Comparison of ENCODE assay signal across 20 cellular contexts in genomic region chr6:53029761-53030160, GRCh38. TPM values are rescaled to one million over a fixed set of nuclear protein-coding genes. Genes with fewer than 3 reads are reported as not detected.
DNase-seq lines count a peak whose midpoint lies in the region; ATAC-seq lines count a peak whose summit lies in the region.
"Had no signal": no experiment of that assay in that cellular context is flagged by ENCODE, and none has a peak within 500 bp of the region (broad histone marks: within the 10 kb centered on the region; RNA-seq: fewer than 3 reads in every experiment).

No MANE protein-coding gene starts in this region.

- ATAC-seq in activated T-cell treated with anti-CD3 and anti-CD28 coated beads, Interleukin-2, amount 50 U/mL, for 4 hours, result no peak
- no peak for ATAC-seq in GM19351 (IDR thresholded peaks at IDR 0.05; ENCODE audit: unreplicated experiment)
- ATAC-seq in activated T-helper 17 cell treated with anti-CD3 and anti-CD28 coated beads, Interleukin-2, amount 50 U/mL, for 72 hours (replicated peaks), result no peak
- ATAC-seq: CD8-positive, alpha-beta T cell; Panc1 had no signal

- H3K4me1 Mint-ChIP-seq in activated T-cell treated with anti-CD3 and anti-CD28 coated beads, Interleukin-2, amount 50 U/mL, for 24 hours (ENCODE audit: low read depth), result peaks cover 28% of the 10 kb centered on the region
- H3K4me1 Mint-ChIP-seq in activated T-cell treated with anti-CD3 and anti-CD28 coated beads, Interleukin-2, amount 50 U/mL, for 4 hours (ENCODE audit: low read depth), result no peaks in the 10 kb centered on the region
- peaks cover 4% of the 10 kb centered on the region for H3K4me1 Mint-ChIP-seq in activated T-helper 17 cell treated with anti-CD3 and anti-CD28 coated beads, Interleukin-2, amount 50 U/mL, for 72 hours
- H3K4me1 Mint-ChIP-seq: B cell had no signal

- H3K36me3 Mint-ChIP-seq in activated T-cell treated with anti-CD3 and anti-CD28 coated beads, Interleukin-2, amount 50 U/mL, for 24 hours (ENCODE audit: low read depth), result peaks cover 63% of the 10 kb centered on the region
- H3K36me3 Mint-ChIP-seq in activated T-cell treated with anti-CD3 and anti-CD28 coated beads, Interleukin-2, amount 50 U/mL, for 4 hours (ENCODE audit: insufficient read depth), result peaks cover 44% of the 10 kb centered on the region
- H3K36me3 Mint-ChIP-seq in activated T-helper 17 cell treated with anti-CD3 and anti-CD28 coated beads, Interleukin-2, amount 50 U/mL, for 72 hours (ENCODE audit: low read depth), result peaks cover 78% of the 10 kb centered on the region

- H3K27ac Mint-ChIP-seq in activated T-cell treated with anti-CD3 and anti-CD28 coated beads, Interleukin-2, amount 50 U/mL, for 24 hours, result peak overlapping the region; percentile 77
- no peak overlapping the region for H3K27ac Mint-ChIP-seq in activated T-helper 17 cell treated with anti-CD3 and anti-CD28 coated beads, Interleukin-2, amount 50 U/mL, for 72 hours
- H3K27ac Mint-ChIP-seq: B cell; CD8-positive, alpha-beta T cell; H9 had no signal

- H3K27me3 Mint-ChIP-seq in activated T-cell treated with anti-CD3 and anti-CD28 coated beads, Interleukin-2, amount 50 U/mL, for 24 hours, result no peaks in the 10 kb centered on the region
- no peaks in the 10 kb centered on the region for H3K27me3 Mint-ChIP-seq in activated T-cell treated with anti-CD3 and anti-CD28 coated beads, Interleukin-2, amount 50 U/mL, for 4 hours (ENCODE audit: low read depth)
- no peaks in the 10 kb centered on the region for H3K27me3 Mint-ChIP-seq in activated T-helper 17 cell treated with anti-CD3 and anti-CD28 coated beads, Interleukin-2, amount 50 U/mL, for 72 hours
- H3K27me3 Mint-ChIP-seq: B cell had no signal

- DNase-seq in activated T-cell treated with anti-CD3 and anti-CD28 coated beads, Interleukin-2, amount 50 U/mL, for 24 hours, result no peak
- DNase-seq in activated T-cell treated with anti-CD3 and anti-CD28 coated beads, Interleukin-2, amount 50 U/mL, for 4 hours, result no peak
- DNase-seq in NCI-H2171 (lab: John Stamatoyannopoulos, UW) (peak; percentile 19), NCI-H82 treated with DMSO at 0.1 percent for 48 hours (lab: John Stamatoyannopoulos, UW; ENCODE audit: unreplicated experiment) (peak; percentile 59), NCI-H1105 (lab: John Stamatoyannopoulos, UW) (no peak)
- DNase-seq: Caco-2; CD8-positive, alpha-beta T cell; DND-41; H9; Karpas-422; NCI-H1092; NCI-H1694; NCI-H2081; NCI-H345; NCI-H510A treated with DMSO at 0.1 percent for 48 hours; SHP77 treated with DMSO at 0.1 percent for 48 hours had no signal

- no peak overlapping the region for H3K4me3 Mint-ChIP-seq in activated T-cell treated with anti-CD3 and anti-CD28 coated beads, Interleukin-2, amount 50 U/mL, for 24 hours
- H3K4me3 Mint-ChIP-seq in activated T-cell treated with anti-CD3 and anti-CD28 coated beads, Interleukin-2, amount 50 U/mL, for 4 hours, result no peak overlapping the region
- H3K4me3 Mint-ChIP-seq in activated T-helper 17 cell treated with anti-CD3 and anti-CD28 coated beads, Interleukin-2, amount 50 U/mL, for 72 hours, result no peak overlapping the region
- H3K4me3 Mint-ChIP-seq: B cell; CD8-positive, alpha-beta T cell; H9 had no signal

- no peaks in the 10 kb centered on the region for H3K9me3 Mint-ChIP-seq in activated T-cell treated with anti-CD3 and anti-CD28 coated beads, Interleukin-2, amount 50 U/mL, for 24 hours
- H3K9me3 Mint-ChIP-seq in activated T-cell treated with anti-CD3 and anti-CD28 coated beads, Interleukin-2, amount 50 U/mL, for 4 hours, result no peaks in the 10 kb centered on the region
- no peaks in the 10 kb centered on the region for H3K9me3 Mint-ChIP-seq in activated T-helper 17 cell treated with anti-CD3 and anti-CD28 coated beads, Interleukin-2, amount 50 U/mL, for 72 hours
- H3K9me3 Mint-ChIP-seq: CD8-positive, alpha-beta T cell; H9 had no signal

RNA-seq across cellular contexts. Expression of gene CILK1, which starts 31.9 kb away (rescaled TPM):
- 1 to 10 TPM; 2.6 to 3.6 (median 3.2) TPM for total RNA-seq in activated T-cell treated with anti-CD3 and anti-CD28 coated beads, Interleukin-2, amount 50 U/mL, for 4 hours
- total RNA-seq in activated T-helper 17 cell treated with anti-CD3 and anti-CD28 coated beads, Interleukin-2, amount 50 U/mL, for 72 hours, result 1 to 10 TPM; 3.8 to 6.2 TPM

RNA-seq across cellular contexts. Expression of gene GSTA4, which starts 34.7 kb away (rescaled TPM):
- total RNA-seq in activated T-cell treated with anti-CD3 and anti-CD28 coated beads, Interleukin-2, amount 50 U/mL, for 4 hours, result 1 to 10 TPM; 3.7 to 5.2 (median 3.9) TPM
- total RNA-seq in activated T-helper 17 cell treated with anti-CD3 and anti-CD28 coated beads, Interleukin-2, amount 50 U/mL, for 72 hours, result 1 to 10 TPM in 1 of 2 donors, under 1 TPM in 1; 0.56 to 5.2 TPM

RNA-seq across cellular contexts. Expression of gene FBXO9, which starts 35.4 kb away (rescaled TPM):
- total RNA-seq in activated T-cell treated with anti-CD3 and anti-CD28 coated beads, Interleukin-2, amount 50 U/mL, for 4 hours, result 10 to 100 TPM; 46.6 to 49.2 (median 49.0) TPM
- total RNA-seq in activated T-helper 17 cell treated with anti-CD3 and anti-CD28 coated beads, Interleukin-2, amount 50 U/mL, for 72 hours, result 10 to 100 TPM; 53.2 to 58.2 TPM

Comparison
In these comparisons a context has a peak if more than half of its experiments do, and no peak if none do; other contexts are left out.
1. DNase-seq: peak in NCI-H2171 (single experiment) and NCI-H82 treated with DMSO at 0.1 percent for 48 hours (single experiment); none in activated T-cell treated with anti-CD3 and anti-CD28 coated beads, Interleukin-2, amount 50 U/mL, for 24 hours (single experiment), activated T-cell treated with anti-CD3 and anti-CD28 coated beads, Interleukin-2, amount 50 U/mL, for 4 hours (single experiment) and NCI-H1105 (single experiment).